Comparison of ENCODE assay signal across 1 cellular context in genomic region chr4:175540732-175541131, GRCh38.
TF ChIP-seq lines count a peak whose summit lies in the region.

No MANE protein-coding gene starts in this region.

TF ChIP-seq in GM12878, 131 proteins besides CTCF, POLR2A, EP300 and RAD21 (continued from another document):
- TF ChIP-seq IRF5 (IDR thresholded peaks at IDR 0.05; ENCODE audit: borderline replicate concordance) (no peak), SMARCA5 (IDR thresholded peaks at IDR 0.05) (no peak), BRCA1 (IDR thresholded peaks at IDR 0.05; ENCODE audit: low read depth, low read length) (no peak), IKZF1 (conservative IDR thresholded peaks at IDR 0.05) (no peak), CBX3 (IDR thresholded peaks at IDR 0.05; ENCODE audit: borderline replicate concordance, low read depth) (no peak)
